In the genomic region with DNA sequence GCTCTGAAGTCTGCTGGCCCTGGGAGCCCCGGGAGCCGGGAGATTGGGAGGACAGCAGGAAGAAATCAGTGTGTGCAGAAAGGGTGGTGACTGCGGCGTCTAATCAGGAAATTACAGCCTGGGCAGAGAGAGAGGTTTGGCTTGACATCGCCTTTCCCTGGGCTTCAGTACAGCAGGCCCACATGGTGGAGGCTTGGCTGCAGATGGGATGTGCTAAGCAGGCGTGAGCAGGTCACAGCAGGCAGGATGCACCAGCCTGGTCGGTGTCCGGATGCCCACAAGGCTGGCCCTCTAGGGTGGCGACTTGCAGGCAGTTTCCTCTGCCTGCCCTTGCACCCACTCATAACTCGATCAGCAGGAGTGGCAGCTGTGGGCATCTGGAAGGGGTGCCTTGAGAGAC, we compare ENCODE assay signal across 26 cellular contexts. TPM values are rescaled to one million over a fixed set of nuclear protein-coding genes. Genes with fewer than 3 reads are reported as not detected.
DNase-seq lines count a peak whose midpoint lies in the region; ATAC-seq and TF ChIP-seq lines count a peak whose summit lies in the region.
"Had no signal": no experiment of that assay in that cellular context is flagged by ENCODE, and none has a peak within 500 bp of the region (broad histone marks: within the 10 kb centered on the region; RNA-seq: fewer than 3 reads in every experiment).

No MANE protein-coding gene starts in this region.

- H2AK5ac ChIP-seq in neuronal stem cell (ENCODE audit: low read depth, low read length) = peak overlapping the region; percentile 66

- no peak overlapping the region for H2BK12ac ChIP-seq in neuronal stem cell (ENCODE audit: low read length)

- H3K4me3 Mint-ChIP-seq in GM23338 = no peak overlapping the region
- H3K4me3 Mint-ChIP-seq: CD4-positive, alpha-beta T cell; neural crest cell had no signal

- no peaks in the 10 kb centered on the region for H4K20me1 ChIP-seq in GM23338 (replicated peaks; ENCODE audit: insufficient read depth)

- H2BK120ac ChIP-seq in neuronal stem cell (ENCODE audit: low read depth, low read length) = no peak overlapping the region

- no peak for TF ChIP-seq CTCF in GM23338 (conservative IDR thresholded peaks at IDR 0.05; ENCODE audit: low read depth in 2 of 2)

- peak overlapping the region; percentile 94 for H3K14ac ChIP-seq in neuronal stem cell (ENCODE audit: low read length)

- H3K4me1 ChIP-seq in GM23338 (ENCODE audit: insufficient read depth) (no peaks in the 10 kb centered on the region), esophagus (ENCODE audit: control insufficient read depth in 2 of 2, insufficient read depth in 2 of 2, low read length in 1 of 2) (peaks cover 5 to 28% of the 10 kb centered on the region in 2 donors), neuronal stem cell (ENCODE audit: control insufficient read depth in 2 of 2, insufficient read depth in 1 of 2, low read depth in 1 of 2, low read length in 2 of 2) (peaks cover 0 to 1% of the 10 kb centered on the region in 2 donors)

- peaks cover 13% of the 10 kb centered on the region for H3K27me3 Mint-ChIP-seq in GM23338 (ENCODE audit: insufficient read depth, low read depth, poor library complexity)
- H3K27me3 Mint-ChIP-seq: CD4-positive, alpha-beta T cell had no signal

- no peak overlapping the region for H3K9ac ChIP-seq in neuronal stem cell (ENCODE audit: low read depth, low read length, poor library complexity)

- peaks cover 5% of the 10 kb centered on the region for H3K4me1 Mint-ChIP-seq in GM23338
- H3K4me1 Mint-ChIP-seq: neural crest cell had no signal

- no peak overlapping the region for H2AFZ ChIP-seq in GM23338
- H2AFZ ChIP-seq in neuronal stem cell (ENCODE audit: low read length) = no peak overlapping the region

- no peak overlapping the region for H3K4me3 ChIP-seq in GM23338
- H3K4me3 ChIP-seq in esophagus (ENCODE audit: low read depth in 1 of 2, low read length in 2 of 2) = no peak overlapping the region
- peak overlapping the region in 1 of 2 donors; percentile 61 for H3K4me3 ChIP-seq in neuronal stem cell (ENCODE audit: low read length in 2 of 2)
- H3K4me3 ChIP-seq: body of pancreas, coronary artery, heart right ventricle, left ventricle myocardium inferior, prostate gland, tibial nerve had no signal

- H3K27ac Mint-ChIP-seq in GM23338 = no peak overlapping the region
- H3K27ac Mint-ChIP-seq: CD4-positive, alpha-beta T cell had no signal

- no peaks in the 10 kb centered on the region for H3K36me3 Mint-ChIP-seq in GM23338 (ENCODE audit: low read depth)

- no peaks in the 10 kb centered on the region for H3K79me1 ChIP-seq in neuronal stem cell (ENCODE audit: low read depth, low read length)

- H3K4me2 ChIP-seq in GM23338 (no peak overlapping the region), neuronal stem cell (ENCODE audit: insufficient read depth, low read length, poor library complexity, severe bottlenecking) (no peak overlapping the region)

- 0 out of 2 replicates have a peak, but pooled peaks cover 4% of the 10 kb centered on the region for H3K27me3 ChIP-seq in GM23338 (ENCODE audit: insufficient read depth)
- no peaks in the 10 kb centered on the region for H3K27me3 ChIP-seq in esophagus (ENCODE audit: control insufficient read depth in 1 of 2, insufficient read depth in 2 of 2, low read length in 2 of 2)
- peaks cover 0 to 46% (median 0%) of the 10 kb centered on the region in 3 experiments for H3K27me3 ChIP-seq in neuronal stem cell (ENCODE audit: control insufficient read depth in 3 of 3, insufficient read depth in 3 of 3, low read depth in 1 of 3, low read length in 3 of 3)
- H3K27me3 ChIP-seq: body of pancreas, heart right ventricle, tibial nerve had no signal

- H3K79me2 ChIP-seq in GM23338 (replicated peaks; ENCODE audit: insufficient read depth) = no peaks in the 10 kb centered on the region

- peak overlapping the region; percentile 68 for H3K23ac ChIP-seq in neuronal stem cell (ENCODE audit: low read depth, low read length, poor library complexity)

- H3K36me3 ChIP-seq in GM23338 (ENCODE audit: insufficient read depth) (no peaks in the 10 kb centered on the region), esophagus (ENCODE audit: control insufficient read depth in 2 of 2, insufficient read depth in 2 of 2, low read length in 1 of 2) (no peaks in the 10 kb centered on the region), neuronal stem cell (replicated peaks in 1 of 2; ENCODE audit: control insufficient read depth in 2 of 2, insufficient read depth in 2 of 2, low read length in 2 of 2) (no peaks in the 10 kb centered on the region)
- H3K36me3 ChIP-seq: heart right ventricle, left ventricle myocardium inferior, prostate gland had no signal

- H3K9me3 ChIP-seq in esophagus (ENCODE audit: control insufficient read depth in 2 of 2, insufficient read depth in 1 of 2, low read depth in 1 of 2, low read length in 1 of 2) = no peaks in the 10 kb centered on the region
- no peaks in the 10 kb centered on the region for H3K9me3 ChIP-seq in neuronal stem cell (replicated peaks in 1 of 2; ENCODE audit: control insufficient read depth in 2 of 2, insufficient read depth in 1 of 2, low read depth in 1 of 2, low read length in 2 of 2)
- H3K9me3 ChIP-seq: body of pancreas, heart right ventricle, left ventricle myocardium inferior, prostate gland, tibial nerve had no signal

- H3K9me3 Mint-ChIP-seq in GM23338 = no peaks in the 10 kb centered on the region
- H3K9me3 Mint-ChIP-seq: CD4-positive, alpha-beta T cell; neural crest cell had no signal

- H2BK15ac ChIP-seq in neuronal stem cell (ENCODE audit: low read length) = peak overlapping the region; percentile 38

- ATAC-seq in GM23338 = peak; percentile 38
- ATAC-seq in HG02678 (IDR thresholded peaks at IDR 0.05; ENCODE audit: unreplicated experiment) = no peak
- no peak for ATAC-seq in GM21360 (IDR thresholded peaks at IDR 0.05; ENCODE audit: unreplicated experiment)
- no peak for ATAC-seq in HG03342 (IDR thresholded peaks at IDR 0.05; ENCODE audit: unreplicated experiment)
- ATAC-seq: body of pancreas had no signal

- DNase-seq in GM23338 (ENCODE audit: low spot score) = no peak
- peak; percentile 10 for DNase-seq in NCI-H2227 (lab: John Stamatoyannopoulos, UW; ENCODE audit: unreplicated experiment)
- DNase-seq in neuronal stem cell (ENCODE audit: low spot score) = no peak
- DNase-seq in GM03348 (ENCODE audit: low spot score) = no peak
- DNase-seq: activated CD4-positive, alpha-beta T cell treated with anti-CD3 and anti-CD28 coated beads for 4 hours; GF-D8; HCEC 1CT; heart right ventricle; left ventricle myocardium inferior; NCI-H1048; NCI-H1930; SIG-M5; small intestine; stimulated activated CD4-positive, alpha-beta T cell treated with anti-CD3 and anti-CD28 coated beads, Interleukin-4, amount 100 ng/mL, for 1 hour; stimulated activated naive CD4-positive, alpha-beta T cell treated with Interleukin-2 at 50 U/mL for 16 hours had no signal

- no peaks in the 10 kb centered on the region for H3F3A ChIP-seq in GM23338 (replicated peaks; ENCODE audit: low read depth)

- H3K27ac ChIP-seq in GM23338 (ENCODE audit: low read depth) (no peak overlapping the region), esophagus (ENCODE audit: low read depth in 2 of 2, low read length in 1 of 2) (peak overlapping the region; percentile 28 to 51), neuronal stem cell (replicated peaks; ENCODE audit: low read length) (no peak overlapping the region)
- H3K27ac ChIP-seq: body of pancreas, coronary artery, heart right ventricle, left ventricle myocardium inferior, prostate gland, tibial nerve had no signal

- 42 to 46% methylated on average over 10 of the region's 10 CpGs for WGBS in esophagus, 2 donors
- WGBS in neuronal stem cell (ENCODE audit: extremely low coverage in 2 of 2, insufficient read length in 2 of 2, insufficient replicate concordance in 1 of 2), 2 donors = no CpG with 5 or more reads among the region's 10 CpGs

- H3K4ac ChIP-seq in neuronal stem cell (ENCODE audit: low read length) = no peak overlapping the region

- no peak overlapping the region for H4K8ac ChIP-seq in neuronal stem cell (ENCODE audit: low read depth, low read length)

- no peak overlapping the region for H3K18ac ChIP-seq in neuronal stem cell (ENCODE audit: low read length)

- H4K91ac ChIP-seq in neuronal stem cell (ENCODE audit: low read depth, low read length, poor library complexity) = no peak overlapping the region

- H3K9me2 ChIP-seq in GM23338 (ENCODE audit: insufficient read depth) = no peaks in the 10 kb centered on the region

- no peak overlapping the region for H2BK5ac ChIP-seq in neuronal stem cell (ENCODE audit: low read length)

TF ChIP-seq in GM23338, 12 proteins besides CTCF, POLR2A, EP300 and RAD21 (continues in another document):
- no peak for TF ChIP-seq CREB1 (CRISPR knock-in tag; IDR thresholded peaks at IDR 0.05; ENCODE audit: low read depth)
- no peak for TF ChIP-seq JUNB (IDR thresholded peaks at IDR 0.05; ENCODE audit: unreplicated experiment)
- no peak for TF ChIP-seq EZH2phosphoT487 (IDR thresholded peaks at IDR 0.05; ENCODE audit: unreplicated experiment)
- no peak for TF ChIP-seq EZH2 (IDR thresholded peaks at IDR 0.05; ENCODE audit: low read depth, unreplicated experiment)
- TF ChIP-seq POLR2AphosphoS5 (IDR thresholded peaks at IDR 0.05; ENCODE audit: low read depth) = no peak
- no peak for TF ChIP-seq ZNF331 (CRISPR knock-in tag; IDR thresholded peaks at IDR 0.05; ENCODE audit: low read depth)
- TF ChIP-seq ZNF114 (CRISPR knock-in tag; IDR thresholded peaks at IDR 0.05) = no peak

RNA-seq across cellular contexts. Expression of a gene that starts 17.1 kb away (rescaled TPM):
- not detected in 2 replicates for total RNA-seq in GM23338 (2014; rRNA removed; shearing (Covaris generic))
- polyA plus RNA-seq in GM23338 (2016; fragmentation: Nextera tagmentation; extraction: Ambion mirVana) = not detected in 2 replicates
- polyA plus RNA-seq in esophagus = 100 to 1,000 TPM; 485 to 519 TPM
- polyA plus RNA-seq in neuronal stem cell (2013, experiment 1 of 2) = 0.17 TPM
- polyA plus RNA-seq in neuronal stem cell (2013, experiment 2 of 2) = 0.14 TPM
- total RNA-seq: body of pancreas; CD4-positive, alpha-beta T cell; left ventricle myocardium inferior; mononuclear cell; neural crest cell had no signal

RNA-seq across cellular contexts. Expression of a gene that starts 49.2 kb away (rescaled TPM):
- 0.74 TPM in 1 of 2 replicates, not detected in the other for total RNA-seq in GM23338 (2014; rRNA removed; shearing (Covaris generic))
- polyA plus RNA-seq in GM23338 (2016; fragmentation: Nextera tagmentation; extraction: Ambion mirVana) = 0.19 and 0.37 TPM in 2 replicates
- polyA plus RNA-seq in esophagus = under 1 TPM; 0.34 to 0.55 TPM
- polyA plus RNA-seq in neuronal stem cell (2013, experiment 1 of 2) = 0.08 TPM
- 0.07 TPM for polyA plus RNA-seq in neuronal stem cell (2013, experiment 2 of 2)

Comparison
In these comparisons a context has a peak if more than half of its experiments do, and no peak if none do; other contexts are left out.
1. H3K27ac ChIP-seq: peak in esophagus (2 of 2); none in GM23338 (single experiment) and neuronal stem cell (single experiment).
2. RNA of a gene that starts 17.1 kb away (polyA plus RNA-seq): 485 to 519 TPM in esophagus; not detected in GM23338; every median in the first group is over 100 times any median in the second.